ENCODE assay signal across 26 cellular contexts in the genomic region with DNA sequence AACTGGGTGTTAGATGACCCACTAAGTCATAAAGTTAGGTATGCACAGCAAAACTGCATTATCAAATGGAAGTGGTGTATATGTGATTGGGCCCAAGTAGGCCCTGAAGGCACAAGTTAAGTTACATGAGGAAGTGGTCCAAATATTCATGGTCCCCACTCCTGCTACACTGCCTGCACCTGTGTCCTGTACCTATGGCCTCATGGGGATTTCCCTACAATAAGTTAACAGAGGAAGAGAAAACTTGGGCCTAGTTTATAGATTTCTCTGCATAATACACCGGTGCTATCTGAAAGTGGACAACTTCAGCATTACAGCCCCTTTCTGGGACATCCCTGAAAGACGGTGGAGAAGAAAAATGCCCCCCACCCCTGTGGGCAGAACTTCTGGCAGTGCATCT. TPM values are rescaled to one million over a fixed set of nuclear protein-coding genes. Genes with fewer than 3 reads are reported as not detected.
"Had no signal": no experiment of that assay in that cellular context is flagged by ENCODE, and none has a peak within 500 bp of the region (broad histone marks: within the 10 kb centered on the region; RNA-seq: fewer than 3 reads in every experiment).

No MANE protein-coding gene starts in this region.

- H3K4me3 Mint-ChIP-seq: activated naive CD4-positive, alpha-beta T cell treated with anti-CD3 and anti-CD28 coated beads, Interleukin-2, amount 50 U/mL, for 24 hours; neural progenitor cell had no signal

- H3K4me1 ChIP-seq: breast epithelium, esophagus muscularis mucosa, gastroesophageal sphincter, heart right ventricle, left lung, prostate gland, right atrium auricular region, tibial nerve, uterus had no signal

- H3K9me3 ChIP-seq: prostate gland, right atrium auricular region, uterus had no signal

- H3K27me3 Mint-ChIP-seq: activated naive CD4-positive, alpha-beta T cell treated with anti-CD3 and anti-CD28 coated beads, Interleukin-2, amount 50 U/mL, for 24 hours had no signal

- H3K9me3 Mint-ChIP-seq: neural progenitor cell had no signal

- H3K4me1 Mint-ChIP-seq: activated naive CD4-positive, alpha-beta T cell treated with anti-CD3 and anti-CD28 coated beads, Interleukin-2, amount 50 U/mL, for 24 hours; neural progenitor cell had no signal

- DNase-seq: activated CD4-positive, alpha-beta T cell treated with anti-CD3 and anti-CD28 coated beads, Interleukin-2, amount 50 U/mL, for 4 hours; activated gamma-delta T cell; cerebellar nuclear complex; cortex of kidney; heart right ventricle; left lung; stimulated activated CD4-positive, alpha-beta T cell treated with anti-CD3 and anti-CD28 coated beads, Interleukin-12 subunit alpha, Interleukin-12 subunit beta, amount 100 ng/mL, for 4 hours; stimulated activated CD4-positive, alpha-beta T cell treated with anti-CD3 and anti-CD28 coated beads, Interleukin-1b, Interleukin-23, amount 100 ng/mL, for 48 hours; stimulated activated CD8-positive, alpha-beta memory T cell treated with anti-CD3 and anti-CD28 coated beads, Interleukin-4, amount 100 ng/mL, for 48 hours; stimulated activated naive CD4-positive, alpha-beta T cell treated with Interleukin-2 at 50 U/mL for 16 hours; uterus had no signal

- H3K36me3 ChIP-seq: breast epithelium, esophagus muscularis mucosa, gastroesophageal sphincter, heart right ventricle, left lung, neural progenitor cell, prostate gland, right atrium auricular region, tibial nerve, uterus had no signal

- H3K4me2 ChIP-seq: neural progenitor cell had no signal

- ATAC-seq: gastroesophageal sphincter, heart right ventricle, left lung had no signal

- H3K9ac ChIP-seq: neural progenitor cell had no signal

- H2AFZ ChIP-seq: neural progenitor cell had no signal

- H3K4me3 ChIP-seq: breast epithelium, esophagus muscularis mucosa, gastroesophageal sphincter, heart right ventricle, left lung, neural progenitor cell, prostate gland, right atrium auricular region, tibial nerve, uterus had no signal

- H3K36me3 Mint-ChIP-seq: activated naive CD4-positive, alpha-beta T cell treated with anti-CD3 and anti-CD28 coated beads, Interleukin-2, amount 50 U/mL, for 24 hours; neural progenitor cell had no signal

- H3K27me3 ChIP-seq: breast epithelium, esophagus muscularis mucosa, gastroesophageal sphincter, heart right ventricle, left lung, neural progenitor cell, right atrium auricular region, tibial nerve, uterus had no signal

- H3K27ac Mint-ChIP-seq: activated naive CD4-positive, alpha-beta T cell treated with anti-CD3 and anti-CD28 coated beads, Interleukin-2, amount 50 U/mL, for 24 hours; neural progenitor cell had no signal

- H3K27ac ChIP-seq: breast epithelium, esophagus muscularis mucosa, gastroesophageal sphincter, heart right ventricle, left lung, neural progenitor cell, prostate gland, right atrium auricular region, tibial nerve, uterus had no signal

RNA-seq across cellular contexts. Expression of a gene that starts 41.5 kb away (rescaled TPM):
- total RNA-seq: activated CD8-positive, alpha-beta memory T cell treated with anti-CD3 and anti-CD28 coated beads for 36 hours; astrocyte; esophagus muscularis mucosa; gastroesophageal sphincter; kidney epithelial cell; left lung; lung microvascular endothelial cell; mononuclear cell; osteoblast; right atrium auricular region; subcutaneous adipose tissue; tibial nerve; uterus had no signal
